Comparison of ENCODE assay signal across 20 cellular contexts in genomic region chr2:173254659-173255058, GRCh38.
"Had no signal": no experiment of that assay in that cellular context is flagged by ENCODE, and none has a peak within 500 bp of the region (broad histone marks: within the 10 kb centered on the region; RNA-seq: fewer than 3 reads in every experiment).

No MANE protein-coding gene starts in this region.

- H3K4me1 ChIP-seq: adrenal gland, lower lobe of right lung, pancreas had no signal

- H3K27ac Mint-ChIP-seq: activated naive CD4-positive, alpha-beta T cell treated with anti-CD3 and anti-CD28 coated beads, Interleukin-2, amount 50 U/mL, for 72 hours; activated T-helper 1 cell treated with anti-CD3 and anti-CD28 coated beads, Interleukin-12 subunit alpha, Interleukin-12 subunit beta, Interleukin-2, Interleukin-4 antibody, amounts not matched to agents 30 ng/mL and 10 ng/mL and 1 ng/mL, durations not matched to agents 14 hours and 24 hours and 36 hours; mesothelial cell of epicardium; natural killer cell treated with Interleukin-12 subunit alpha and Interleukin-12 subunit beta and Interleukin-15 and Interleukin-18, amount 100 ng/mL, for 72 hours; stimulated activated effector memory CD8-positive, alpha-beta T cell treated with anti-CD3 and anti-CD28 coated beads, Interleukin-12 subunit alpha, Interleukin-12 subunit beta, amount 100 ng/mL, for 72 hours; T-helper 1 cell treated with Interleukin-12 subunit alpha and Interleukin-12 subunit beta and Interleukin-4 antibody, amounts not matched to agents 30 μg/mL and 1 μg/mL, for 36 hours had no signal

- H3K4me3 Mint-ChIP-seq: activated T-helper 1 cell treated with anti-CD3 and anti-CD28 coated beads, Interleukin-12 subunit alpha, Interleukin-12 subunit beta, Interleukin-2, Interleukin-4 antibody, amounts not matched to agents 30 ng/mL and 10 ng/mL and 1 ng/mL, durations not matched to agents 14 hours and 24 hours and 36 hours; mesothelial cell of epicardium; natural killer cell treated with Interleukin-12 subunit alpha and Interleukin-12 subunit beta and Interleukin-15 and Interleukin-18, amount 100 ng/mL, for 72 hours; stimulated activated effector memory CD8-positive, alpha-beta T cell treated with anti-CD3 and anti-CD28 coated beads, Interleukin-12 subunit alpha, Interleukin-12 subunit beta, amount 100 ng/mL, for 72 hours; T-helper 1 cell treated with Interleukin-12 subunit alpha and Interleukin-12 subunit beta and Interleukin-4 antibody, amounts not matched to agents 30 μg/mL and 1 μg/mL, for 36 hours had no signal

- H3K27ac ChIP-seq: adrenal gland, lower lobe of right lung, neutrophil, pancreas, VCaP had no signal

- H3K9me3 ChIP-seq: lower lobe of right lung, neutrophil, pancreas had no signal

- DNase-seq: activated CD4-positive, CD25-positive, alpha-beta regulatory T cell treated with anti-CD3 and anti-CD28 coated beads, Interleukin-2, amount 50 U/mL, for 72 hours; activated CD8-positive, alpha-beta memory T cell treated with anti-CD3 and anti-CD28 coated beads for 24 hours; activated gamma-delta T cell treated with Interleukin-2 at 50 U/mL for 16 hours; adrenal gland; effector CD4-positive, alpha-beta T cell; foreskin melanocyte; glutamatergic neuron; lower lobe of right lung; pancreas; stimulated activated CD4-positive, alpha-beta T cell treated with anti-CD3 and anti-CD28 coated beads, Interleukin-4, amount 100 ng/mL, for 24 hours had no signal

- H3K36me3 Mint-ChIP-seq: activated naive CD4-positive, alpha-beta T cell treated with anti-CD3 and anti-CD28 coated beads, Interleukin-2, amount 50 U/mL, for 72 hours; natural killer cell treated with Interleukin-12 subunit alpha and Interleukin-12 subunit beta and Interleukin-15 and Interleukin-18, amount 100 ng/mL, for 72 hours had no signal

- H3K4me3 ChIP-seq: adrenal gland, lower lobe of right lung, pancreas, smooth muscle cell had no signal

- H3K9me3 Mint-ChIP-seq: activated naive CD4-positive, alpha-beta T cell treated with anti-CD3 and anti-CD28 coated beads, Interleukin-2, amount 50 U/mL, for 72 hours; activated T-helper 1 cell treated with anti-CD3 and anti-CD28 coated beads, Interleukin-12 subunit alpha, Interleukin-12 subunit beta, Interleukin-2, Interleukin-4 antibody, amounts not matched to agents 30 ng/mL and 10 ng/mL and 1 ng/mL, durations not matched to agents 14 hours and 24 hours and 36 hours; mesothelial cell of epicardium; natural killer cell treated with Interleukin-12 subunit alpha and Interleukin-12 subunit beta and Interleukin-15 and Interleukin-18, amount 100 ng/mL, for 72 hours; stimulated activated effector memory CD8-positive, alpha-beta T cell treated with anti-CD3 and anti-CD28 coated beads, Interleukin-12 subunit alpha, Interleukin-12 subunit beta, amount 100 ng/mL, for 72 hours; T-helper 1 cell treated with Interleukin-12 subunit alpha and Interleukin-12 subunit beta and Interleukin-4 antibody, amounts not matched to agents 30 μg/mL and 1 μg/mL, for 36 hours had no signal

- H3K27me3 ChIP-seq: adrenal gland, neutrophil, pancreas had no signal

- ATAC-seq: activated naive CD4-positive, alpha-beta T cell treated with anti-CD3 and anti-CD28 coated beads, Interleukin-2, amount 50 U/mL, for 72 hours; lower lobe of right lung; natural killer cell treated with Interleukin-12 subunit alpha and Interleukin-12 subunit beta and Interleukin-15 and Interleukin-18, amount 100 ng/mL, for 72 hours; pancreas; sciatic nerve; stimulated activated effector memory CD8-positive, alpha-beta T cell treated with anti-CD3 and anti-CD28 coated beads, Interleukin-12 subunit alpha, Interleukin-12 subunit beta, amount 100 ng/mL, for 72 hours had no signal

- H3K36me3 ChIP-seq: adrenal gland, neutrophil had no signal

- H3K4me1 Mint-ChIP-seq: mesothelial cell of epicardium; stimulated activated effector memory CD8-positive, alpha-beta T cell treated with anti-CD3 and anti-CD28 coated beads, Interleukin-12 subunit alpha, Interleukin-12 subunit beta, amount 100 ng/mL, for 72 hours had no signal
